8 cellular contexts compared by ENCODE assay signal in the genomic region with DNA sequence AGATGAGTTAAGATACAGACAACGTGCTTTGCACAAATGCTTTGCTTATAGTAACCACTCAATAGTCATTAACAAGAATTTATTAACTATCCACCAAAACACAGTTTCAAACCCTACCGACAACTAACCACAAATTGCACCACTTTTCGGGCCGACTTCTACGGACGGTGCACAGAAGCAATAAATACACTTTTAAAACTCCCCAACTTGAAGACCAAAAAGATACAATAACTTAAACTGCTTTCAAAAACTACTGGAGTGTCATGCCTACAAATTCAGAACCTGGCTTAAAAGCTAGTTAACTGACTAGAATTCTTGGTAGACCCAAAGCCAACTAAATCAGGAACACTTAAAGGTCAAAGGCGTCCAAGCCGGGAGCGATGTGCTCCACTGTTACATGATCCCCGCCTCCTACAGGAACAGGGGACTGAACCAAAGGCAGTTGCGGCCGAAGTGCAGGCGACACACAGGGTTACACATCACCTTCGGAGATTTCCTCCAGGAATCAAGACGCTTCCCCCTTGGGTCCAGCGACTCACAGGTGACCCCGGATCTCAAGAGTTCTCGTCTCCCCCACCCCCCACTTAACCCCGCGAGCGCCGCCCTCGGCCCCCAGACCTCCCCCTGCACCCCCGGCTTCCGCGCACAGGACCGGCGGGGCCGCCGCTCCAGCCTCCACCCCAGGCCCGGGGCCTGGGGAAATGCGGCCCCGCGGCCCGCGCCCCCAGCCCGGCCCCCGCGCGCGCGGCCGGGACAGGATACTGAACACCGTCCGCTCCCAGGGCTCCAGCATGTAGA. TPM values are rescaled to one million over a fixed set of nuclear protein-coding genes. Genes with fewer than 3 reads are reported as not detected.
DNase-seq lines count a peak whose midpoint lies in the region; ATAC-seq and TF ChIP-seq lines count a peak whose summit lies in the region.

No MANE protein-coding gene starts in this region.

- TF ChIP-seq CTCF in HFF-Myc (IDR thresholded peaks at IDR 0.05; ENCODE audit: low read depth, low read length, missing control alignments) (no peak), MM.1S (IDR thresholded peaks at IDR 0.05; ENCODE audit: low read length) (no peak), SU-DHL-6 (IDR thresholded peaks at IDR 0.05; ENCODE audit: insufficient read depth, low read length, poor library complexity, severe bottlenecking) (no peak), coronary artery (IDR thresholded peaks at IDR 0.05) (no peak), left lung (IDR thresholded peaks at IDR 0.05) (no peak)

- no peaks in the 10 kb centered on the region for H4K20me1 ChIP-seq in MM.1S (ENCODE audit: insufficient read depth, low read length)
- peaks cover 13% of the 10 kb centered on the region for H4K20me1 ChIP-seq in SU-DHL-6 (ENCODE audit: low read depth, low read length)

- H3K4me3 ChIP-seq in HFF-Myc (replicated peaks; ENCODE audit: low read depth, low read length), result peak overlapping the region; percentile 75
- peak overlapping the region; percentile 72 for H3K4me3 ChIP-seq in MM.1S (ENCODE audit: low read length)
- H3K4me3 ChIP-seq in SU-DHL-6 (ENCODE audit: insufficient read depth, low read length, poor library complexity, severe bottlenecking), result peak overlapping the region; percentile 85
- H3K4me3 ChIP-seq in coronary artery, result peak overlapping the region; percentile 76
- H3K4me3 ChIP-seq in left lung, result peak overlapping the region; percentile 59 to 63

- H3K9ac ChIP-seq in MM.1S (ENCODE audit: low read length) (peak overlapping the region; percentile 62), SU-DHL-6 (ENCODE audit: low read length) (peak overlapping the region; percentile 70)

- H3K36me3 ChIP-seq in MM.1S (replicated peaks; ENCODE audit: insufficient read depth, low read length) (no peaks in the 10 kb centered on the region), SU-DHL-6 (ENCODE audit: low read length) (no peaks in the 10 kb centered on the region), left lung (peaks cover 0 to under 1% of the 10 kb centered on the region in 2 donors)

- H3K27me3 ChIP-seq in MM.1S (replicated peaks; ENCODE audit: insufficient read depth, low read length) (no peaks in the 10 kb centered on the region), SU-DHL-6 (ENCODE audit: low read length) (no peaks in the 10 kb centered on the region), left lung (no peaks in the 10 kb centered on the region)

- H3K4me2 ChIP-seq in MM.1S (ENCODE audit: low read depth, low read length), result peak overlapping the region; percentile 81
- H3K4me2 ChIP-seq in SU-DHL-6 (ENCODE audit: low read depth, low read length, poor library complexity, severe bottlenecking), result peak overlapping the region; percentile 71

- peaks cover 39% of the 10 kb centered on the region for H3K79me2 ChIP-seq in MM.1S (ENCODE audit: low read length)
- H3K79me2 ChIP-seq in SU-DHL-6 (ENCODE audit: insufficient read depth, low read length), result peaks cover 44% of the 10 kb centered on the region

- peaks cover 12% of the 10 kb centered on the region for H3K4me1 ChIP-seq in MM.1S (ENCODE audit: low read length)
- peaks cover 9 to 18% of the 10 kb centered on the region in 2 donors for H3K4me1 ChIP-seq in left lung

- DNase-seq in DMS 273 (lab: John Stamatoyannopoulos, UW; ENCODE audit: unreplicated experiment) (peak; percentile 75), DMS 273 treated with DMSO at 0.1 percent for 48 hours (lab: John Stamatoyannopoulos, UW) (no peak), HFF-Myc (ENCODE audit: extremely low read depth, low read depth) (peak; percentile 15), MM.1S (no peak), coronary artery (ENCODE audit: low spot score) (peak; percentile 78), left lung (peak in 1 of 2 donors; percentile 60)
- peak; percentile 8 for DNase-seq in stimulated activated CD8-positive, alpha-beta memory T cell treated with anti-CD3 and anti-CD28 coated beads, Interleukin-12 subunit alpha, Interleukin-12 subunit beta, amount 100 ng/mL, for 4 hours (ENCODE audit: low read depth)

- H2AFZ ChIP-seq in MM.1S (ENCODE audit: low read length) (no peak overlapping the region), SU-DHL-6 (ENCODE audit: low read depth, low read length, severe bottlenecking) (no peak overlapping the region)

- H3K27ac ChIP-seq in MM.1S (ENCODE audit: low read length) (peak overlapping the region; percentile 39; the same call in 1 of the 2 replicates), SU-DHL-6 (ENCODE audit: low read depth, low read length) (peak overlapping the region; percentile 37; the same call in 1 of the 2 replicates), coronary artery (peak overlapping the region; percentile 91 to 92), left lung (peak overlapping the region; percentile 85 to 89)

- H3K9me3 ChIP-seq in MM.1S (replicated peaks; ENCODE audit: insufficient read depth, low read length) (no peaks in the 10 kb centered on the region), SU-DHL-6 (ENCODE audit: insufficient read depth, low read length) (no peaks in the 10 kb centered on the region), left lung (no peaks in the 10 kb centered on the region)

- H3K9me2 ChIP-seq in MM.1S (replicated peaks; ENCODE audit: insufficient read depth, low read length) (no peaks in the 10 kb centered on the region), SU-DHL-6 (replicated peaks; ENCODE audit: insufficient read depth, low read length) (no peaks in the 10 kb centered on the region)

- H3F3A ChIP-seq in MM.1S (ENCODE audit: insufficient read depth, low read length) (no peaks in the 10 kb centered on the region; the same call in 1 of the 2 replicates), SU-DHL-6 (ENCODE audit: insufficient read depth) (peaks cover 5% of the 10 kb centered on the region; the same call in 1 of the 2 replicates)

- intact Hi-C loops in left lung (cut with DNase I), result no loop called here

- peak; percentile 55 for ATAC-seq in left lung

RNA-seq across cellular contexts. Expression of a gene that starts 0.5 kb away (rescaled TPM):
- total RNA-seq in left lung, result 10 to 100 TPM; 35.4 to 47.5 TPM

Comparison
In these comparisons a context has a peak if more than half of its experiments do, and no peak if none do; other contexts are left out.
1. DNase-seq: peak in DMS 273 (single experiment), HFF-Myc (single experiment), coronary artery (single experiment) and stimulated activated CD8-positive, alpha-beta memory T cell treated with anti-CD3 and anti-CD28 coated beads, Interleukin-12 subunit alpha, Interleukin-12 subunit beta, amount 100 ng/mL, for 4 hours (single experiment); none in DMS 273 treated with DMSO at 0.1 percent for 48 hours (single experiment) and MM.1S (single experiment).
2. H3K27ac ChIP-seq: peak in every context shown above with its lines; median percentile 92 in coronary artery; 87 in left lung; 39 in MM.1S; 37 in SU-DHL-6.
3. Peak in every context shown above with its lines, with median percentiles within 50 percentile points of each other: H3K4me3 ChIP-seq.